ENCODE assay signal across 11 cellular contexts in the genomic region with DNA sequence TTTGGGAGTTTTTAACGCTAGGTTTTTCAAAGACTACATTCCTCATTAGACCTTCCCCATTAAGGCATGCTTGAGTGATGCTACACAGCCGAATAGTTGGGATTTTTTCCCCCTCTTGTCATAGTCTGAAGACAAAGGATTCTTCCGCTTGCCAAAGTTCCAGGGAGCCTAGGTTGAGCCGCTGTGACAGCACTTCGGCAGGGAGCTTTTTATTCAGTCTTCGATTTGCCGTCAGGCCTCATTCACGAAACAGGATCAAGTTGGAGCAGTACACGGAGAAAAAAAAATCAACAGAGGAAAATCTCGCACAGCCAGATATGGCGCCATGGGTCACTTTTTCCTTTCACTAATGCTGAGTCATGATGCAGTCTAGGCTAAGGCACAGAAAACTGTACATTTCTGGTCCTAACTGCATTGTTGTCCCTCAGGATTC. TPM values are rescaled to one million over a fixed set of nuclear protein-coding genes. Genes with fewer than 3 reads are reported as not detected.
DNase-seq lines count a peak whose midpoint lies in the region; ATAC-seq, FAIRE-seq and TF ChIP-seq lines count a peak whose summit lies in the region.
"Had no signal": no experiment of that assay in that cellular context is flagged by ENCODE, and none has a peak within 500 bp of the region (broad histone marks: within the 10 kb centered on the region; RNA-seq: fewer than 3 reads in every experiment).

No MANE protein-coding gene starts in this region.

- no peak overlapping the region for H3K4me3 Mint-ChIP-seq in HFFc6
- H3K4me3 Mint-ChIP-seq in stimulated activated memory B cell treated with anti-CD40 and anti-IgM and Interleukin-4, amounts not matched to agents 10 μg/mL and 1 μg/mL and 100 μg/mL, for 72 hours, result no peak overlapping the region
- H3K4me3 Mint-ChIP-seq in activated T-helper 2 cell treated with anti-CD3 and anti-CD28 coated beads, Interferon-gamma antibody, Interleukin-2, Interleukin-4, amounts not matched to agents 10 μg/mL and 5 μg/mL and 100 μg/mL, durations not matched to agents 14 hours and 24 hours and 36 hours (ENCODE audit: low read depth), result no peak overlapping the region

- H3K9me3 Mint-ChIP-seq in HFFc6, result peaks cover 16% of the 10 kb centered on the region
- H3K9me3 Mint-ChIP-seq in stimulated activated memory B cell treated with anti-CD40 and anti-IgM and Interleukin-4, amounts not matched to agents 10 μg/mL and 1 μg/mL and 100 μg/mL, for 72 hours, result peaks cover 9% of the 10 kb centered on the region
- H3K9me3 Mint-ChIP-seq in activated T-helper 2 cell treated with anti-CD3 and anti-CD28 coated beads, Interferon-gamma antibody, Interleukin-2, Interleukin-4, amounts not matched to agents 10 μg/mL and 5 μg/mL and 100 μg/mL, durations not matched to agents 14 hours and 24 hours and 36 hours, result peaks cover 9% of the 10 kb centered on the region

- ATAC-seq in stimulated activated memory B cell treated with anti-CD40 and anti-IgM and Interleukin-4, amounts not matched to agents 10 μg/mL and 1 μg/mL and 100 μg/mL, for 72 hours, result no peak
- no peak for ATAC-seq in activated CD4-positive, CD25-positive, alpha-beta regulatory T cell treated with anti-CD3 and anti-CD28 coated beads, Interleukin-2, amount 50 U/mL, for 24 hours
- ATAC-seq: Panc1 had no signal

- H3K4me1 Mint-ChIP-seq in HFFc6 (ENCODE audit: low read depth), result peaks cover 16% of the 10 kb centered on the region
- H3K4me1 Mint-ChIP-seq in stimulated activated memory B cell treated with anti-CD40 and anti-IgM and Interleukin-4, amounts not matched to agents 10 μg/mL and 1 μg/mL and 100 μg/mL, for 72 hours, result no peaks in the 10 kb centered on the region
- H3K4me1 Mint-ChIP-seq in activated T-helper 2 cell treated with anti-CD3 and anti-CD28 coated beads, Interferon-gamma antibody, Interleukin-2, Interleukin-4, amounts not matched to agents 10 μg/mL and 5 μg/mL and 100 μg/mL, durations not matched to agents 14 hours and 24 hours and 36 hours (ENCODE audit: low read depth), result no peaks in the 10 kb centered on the region

- H3K36me3 ChIP-seq in bronchial epithelial cell (ENCODE audit: control insufficient read depth, insufficient read depth, low read length), result no peaks in the 10 kb centered on the region
- no peaks in the 10 kb centered on the region for H3K36me3 ChIP-seq in iPS-18a (ENCODE audit: control insufficient read depth, low read depth, low read length)
- H3K36me3 ChIP-seq in skeletal muscle satellite cell (ENCODE audit: insufficient read depth, low read length), result no peaks in the 10 kb centered on the region
- H3K36me3 ChIP-seq: prostate gland had no signal

- H3K9me3 ChIP-seq in iPS-18a (ENCODE audit: control insufficient read depth, low read depth, low read length) (peaks cover 16% of the 10 kb centered on the region), skeletal muscle satellite cell (replicated peaks; ENCODE audit: low read length) (peaks cover 3% of the 10 kb centered on the region)
- H3K9me3 ChIP-seq: prostate gland had no signal

- no peak for FAIRE-seq in bronchial epithelial cell (lab: Jason Lieb, UNC)
- FAIRE-seq: endometrium had no signal

- peak; percentile 17 for DNase-seq in HFFc6
- DNase-seq in bronchial epithelial cell (ENCODE audit: low read depth), result peak; percentile 75
- DNase-seq in activated T-helper 2 cell treated with anti-CD3 and anti-CD28 coated beads, Interferon-gamma antibody, Interleukin-2, Interleukin-4, amounts not matched to agents 10 μg/mL and 5 μg/mL and 100 μg/mL, durations not matched to agents 14 hours and 24 hours and 36 hours (ENCODE audit: low spot score), result no peak
- DNase-seq in G401 (ENCODE audit: low spot score), result no peak

- peaks cover 9% of the 10 kb centered on the region for H3K27me3 Mint-ChIP-seq in HFFc6 (ENCODE audit: insufficient read depth)
- H3K27me3 Mint-ChIP-seq in stimulated activated memory B cell treated with anti-CD40 and anti-IgM and Interleukin-4, amounts not matched to agents 10 μg/mL and 1 μg/mL and 100 μg/mL, for 72 hours, result peaks cover 15% of the 10 kb centered on the region
- H3K27me3 Mint-ChIP-seq in activated T-helper 2 cell treated with anti-CD3 and anti-CD28 coated beads, Interferon-gamma antibody, Interleukin-2, Interleukin-4, amounts not matched to agents 10 μg/mL and 5 μg/mL and 100 μg/mL, durations not matched to agents 14 hours and 24 hours and 36 hours (ENCODE audit: low read depth), result peaks cover 3% of the 10 kb centered on the region

- peak overlapping the region; percentile 70 for H3K27ac ChIP-seq in iPS-18a (ENCODE audit: low read length)
- H3K27ac ChIP-seq: prostate gland had no signal

- intact Hi-C loops in activated T-helper 2 cell treated with anti-CD3 and anti-CD28 coated beads, Interferon-gamma antibody, Interleukin-2, Interleukin-4, amounts not matched to agents 10 μg/mL and 5 μg/mL and 100 μg/mL, durations not matched to agents 14 hours and 24 hours and 36 hours (cut with micrococcal nuclease), result no loop called here

- peak overlapping the region; percentile 51 for H3K4me2 ChIP-seq in skeletal muscle satellite cell (ENCODE audit: low read length)

- in situ Hi-C loops in G401 (cut with HindIII; ENCODE audit: low sequenced_read_pairs), result no loop called here

- H3K36me3 Mint-ChIP-seq in HFFc6 (ENCODE audit: low read depth), result peaks cover 9% of the 10 kb centered on the region
- H3K36me3 Mint-ChIP-seq in stimulated activated memory B cell treated with anti-CD40 and anti-IgM and Interleukin-4, amounts not matched to agents 10 μg/mL and 1 μg/mL and 100 μg/mL, for 72 hours, result no peaks in the 10 kb centered on the region
- H3K36me3 Mint-ChIP-seq in activated T-helper 2 cell treated with anti-CD3 and anti-CD28 coated beads, Interferon-gamma antibody, Interleukin-2, Interleukin-4, amounts not matched to agents 10 μg/mL and 5 μg/mL and 100 μg/mL, durations not matched to agents 14 hours and 24 hours and 36 hours (ENCODE audit: low read depth), result no peaks in the 10 kb centered on the region

- H3K9ac ChIP-seq in iPS-18a (ENCODE audit: low read length) (peak overlapping the region; percentile 49), skeletal muscle satellite cell (ENCODE audit: low read depth, low read length) (peak overlapping the region; percentile 49)

- H3K27me3 ChIP-seq in bronchial epithelial cell (ENCODE audit: control insufficient read depth, insufficient read depth, low read length) (no peaks in the 10 kb centered on the region), iPS-18a (ENCODE audit: control insufficient read depth, insufficient read depth, low read length) (no peaks in the 10 kb centered on the region), skeletal muscle satellite cell (ENCODE audit: control insufficient read depth, insufficient read depth, low read length) (no peaks in the 10 kb centered on the region)

- no peak for TF ChIP-seq CTCF in HFFc6 (IDR thresholded peaks at IDR 0.05)
- no peak for TF ChIP-seq CTCF in bronchial epithelial cell (IDR thresholded peaks at IDR 0.05; ENCODE audit: insufficient read depth, low read length, severe bottlenecking)

- H3K4me3 ChIP-seq in bronchial epithelial cell (ENCODE audit: low read depth, low read length), result no peak overlapping the region
- H3K4me3 ChIP-seq in iPS-18a (ENCODE audit: low read length), result peak overlapping the region; percentile 5
- H3K4me3 ChIP-seq in skeletal muscle satellite cell (ENCODE audit: low read length), result peak overlapping the region; percentile 6
- H3K4me3 ChIP-seq: prostate gland had no signal

- H3K27ac Mint-ChIP-seq in HFFc6, result peak overlapping the region; percentile 32
- H3K27ac Mint-ChIP-seq in stimulated activated memory B cell treated with anti-CD40 and anti-IgM and Interleukin-4, amounts not matched to agents 10 μg/mL and 1 μg/mL and 100 μg/mL, for 72 hours, result no peak overlapping the region
- no peak overlapping the region for H3K27ac Mint-ChIP-seq in activated T-helper 2 cell treated with anti-CD3 and anti-CD28 coated beads, Interferon-gamma antibody, Interleukin-2, Interleukin-4, amounts not matched to agents 10 μg/mL and 5 μg/mL and 100 μg/mL, durations not matched to agents 14 hours and 24 hours and 36 hours

- H3K4me1 ChIP-seq in iPS-18a (ENCODE audit: control insufficient read depth, low read depth, low read length), result peaks cover 24% of the 10 kb centered on the region
- H3K4me1 ChIP-seq in skeletal muscle satellite cell (ENCODE audit: control insufficient read depth, insufficient read depth, low read length), result peaks cover 18% of the 10 kb centered on the region
- H3K4me1 ChIP-seq: prostate gland had no signal

RNA-seq across cellular contexts. Expression of a gene that starts 24.3 kb away (rescaled TPM):
- 10 to 100 TPM; 39.1 to 98.7 (median 40.9) TPM for total RNA-seq in HFFc6 (2021; fragmentation: NEBNext Ultra II Directional; extraction: Animal tissue kit (Norgen Biotek cat#: 25700))
- total RNA-seq in bronchial epithelial cell, result 6.3 and 8.6 TPM in 2 replicates
- 0.51 and 2.0 TPM in 2 replicates for total RNA-seq in skeletal muscle satellite cell (2012; rRNA removed)
- not detected in 2 replicates for total RNA-seq in activated T-helper 2 cell treated with anti-CD3 and anti-CD28 coated beads, Interferon-gamma antibody, Interleukin-2, Interleukin-4, amounts not matched to agents 10 μg/mL and 5 μg/mL and 100 μg/mL, durations not matched to agents 14 hours and 24 hours and 36 hours
- total RNA-seq in G401 (2014; rRNA removed; shearing (Covaris generic)), result 58.4 and 66.0 TPM in 2 replicates

RNA-seq across cellular contexts. Expression of a gene that starts 38.4 kb away (rescaled TPM):
- total RNA-seq in HFFc6 (2021; fragmentation: NEBNext Ultra II Directional; extraction: Animal tissue kit (Norgen Biotek cat#: 25700)), result under 1 TPM in 1 of 6 experiments, not detected in 5; 0.05 TPM
- total RNA-seq in bronchial epithelial cell, result under 0.01 and 0.13 TPM in 2 replicates
- not detected in 2 replicates for total RNA-seq in skeletal muscle satellite cell (2012; rRNA removed)
- not detected in 2 replicates for total RNA-seq in activated T-helper 2 cell treated with anti-CD3 and anti-CD28 coated beads, Interferon-gamma antibody, Interleukin-2, Interleukin-4, amounts not matched to agents 10 μg/mL and 5 μg/mL and 100 μg/mL, durations not matched to agents 14 hours and 24 hours and 36 hours
- total RNA-seq in G401 (2014; rRNA removed; shearing (Covaris generic)), result not detected in 2 replicates

Comparison
In these comparisons a context has a peak if more than half of its experiments do, and no peak if none do; other contexts are left out.
1. DNase-seq: peak in HFFc6 (single experiment) and bronchial epithelial cell (single experiment); none in activated T-helper 2 cell treated with anti-CD3 and anti-CD28 coated beads, Interferon-gamma antibody, Interleukin-2, Interleukin-4, amounts not matched to agents 10 μg/mL and 5 μg/mL and 100 μg/mL, durations not matched to agents 14 hours and 24 hours and 36 hours (single experiment) and G401 (single experiment).